In the genomic region with DNA sequence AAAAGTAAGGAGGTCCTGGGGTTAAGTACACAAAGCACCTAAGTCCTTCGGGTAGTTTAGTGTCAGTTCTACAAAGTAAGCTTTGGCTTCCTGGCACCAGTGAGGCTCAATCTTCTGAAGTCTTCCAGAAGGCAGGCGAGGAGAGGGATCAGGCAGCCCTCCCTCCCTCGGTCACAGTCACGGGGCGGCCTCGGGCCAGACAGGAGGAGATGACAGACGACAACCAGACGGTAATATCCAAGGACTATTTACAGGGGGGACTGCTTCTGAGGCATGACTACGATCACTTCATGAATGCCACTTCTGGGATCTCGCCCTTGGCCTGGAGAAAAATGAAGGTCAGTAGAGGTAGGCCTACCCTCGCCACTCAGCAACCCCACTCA, we compare ENCODE assay signal across 8 cellular contexts. TPM values are rescaled to one million over a fixed set of nuclear protein-coding genes. Genes with fewer than 3 reads are reported as not detected.
DNase-seq lines count a peak whose midpoint lies in the region; ATAC-seq, FAIRE-seq and TF ChIP-seq lines count a peak whose summit lies in the region.

No MANE protein-coding gene starts in this region.

- TF ChIP-seq CTCF in thoracic aorta (IDR thresholded peaks at IDR 0.05), result no peak

- ATAC-seq in Right ventricle myocardium inferior (peak; percentile 32), thoracic aorta (ENCODE audit: insufficient number of reproducible peaks, low FRiP score, low read depth) (peak; percentile 32), GM21723 (IDR thresholded peaks at IDR 0.05; ENCODE audit: unreplicated experiment) (no peak)

- H3K9me3 ChIP-seq in thoracic aorta, result no peaks in the 10 kb centered on the region

- DNase-seq in Right ventricle myocardium inferior (ENCODE audit: missing footprints) (peak; percentile 71), cardiac septum (ENCODE audit: low spot score) (no peak), thoracic aorta (ENCODE audit: low spot score) (no peak), cerebellar cortex (ENCODE audit: low spot score) (no peak), H54 (ENCODE audit: insufficient read length, low spot score) (no peak)

- H3K27ac ChIP-seq in angular gyrus (ENCODE audit: low read depth, low read length) (peak overlapping the region; percentile 46), layer of hippocampus (ENCODE audit: low read depth, low read length) (peak overlapping the region; percentile 89), thoracic aorta (peak overlapping the region; percentile 82 to 85)

- H3K4me3 ChIP-seq in thoracic aorta, result peak overlapping the region; percentile 80

- no peak for TF ChIP-seq POLR2A in H54 (IDR thresholded peaks at IDR 0.05; ENCODE audit: low read depth, low read length)

- no peak for FAIRE-seq in H54 (lab: Jason Lieb, UNC)

- H3K27me3 ChIP-seq in layer of hippocampus (ENCODE audit: control insufficient read depth, insufficient read depth, low read length) (no peaks in the 10 kb centered on the region), thoracic aorta (replicated peaks; ENCODE audit: insufficient read depth) (no peaks in the 10 kb centered on the region)

- H3K4me1 ChIP-seq in thoracic aorta (ENCODE audit: control insufficient read depth in 1 of 2, low read depth in 2 of 2), result peaks cover 15 to 44% of the 10 kb centered on the region in 2 donors

- intact Hi-C loops in Right ventricle myocardium inferior (cut with DNase I) (no loop called here), cardiac septum (cut with DNase I) (loop anchor here (1.0 kb wide), 1 partner anchor 13 kb away; a partner anchor contains a TSS)

- H3K36me3 ChIP-seq in thoracic aorta, result peaks cover 51% of the 10 kb centered on the region

RNA-seq across cellular contexts. Expression of a gene that starts 0.4 kb away (rescaled TPM):
- total RNA-seq in Right ventricle myocardium inferior (18.0 TPM), cardiac septum (17.7 TPM), thoracic aorta (10 to 100 TPM; 11.1 to 30.2 TPM)

RNA-seq across cellular contexts. Expression of a gene that starts 5.0 kb away (rescaled TPM):
- total RNA-seq in Right ventricle myocardium inferior, result 21.6 TPM
- total RNA-seq in cardiac septum, result 12.0 TPM
- total RNA-seq in thoracic aorta, result 10 to 100 TPM; 45.6 to 70.8 TPM

RNA-seq across cellular contexts. Expression of a gene that starts 13.1 kb away (rescaled TPM):
- total RNA-seq in Right ventricle myocardium inferior (42.7 TPM), cardiac septum (36.7 TPM), thoracic aorta (100 to 1,000 TPM in 1 of 2 donors, 10 to 100 TPM in 1; 82.9 to 109 TPM)

RNA-seq across cellular contexts. Expression of a gene that starts 21.0 kb away (rescaled TPM):
- total RNA-seq in Right ventricle myocardium inferior, result 8.2 TPM
- 9.7 TPM for total RNA-seq in cardiac septum
- 10 to 100 TPM; 18.5 to 22.2 TPM for total RNA-seq in thoracic aorta

RNA-seq across cellular contexts. Expression of a gene that starts 30.8 kb away (rescaled TPM):
- total RNA-seq in Right ventricle myocardium inferior (38.2 TPM), cardiac septum (45.3 TPM), thoracic aorta (10 to 100 TPM; 37.0 to 54.4 TPM)
